Comparison of ENCODE assay signal across 27 cellular contexts in genomic region chr12:49439042-49439441, GRCh38.
"Had no signal": no experiment of that assay in that cellular context is flagged by ENCODE, and none has a peak within 500 bp of the region (broad histone marks: within the 10 kb centered on the region; RNA-seq: fewer than 3 reads in every experiment).

No MANE protein-coding gene starts in this region.

- H3K9me3 Mint-ChIP-seq: central memory CD8-positive, alpha-beta T cell; dendritic cell treated with granulocyte-macrophage colony-stimulating factor and Interleukin-4, amounts not matched to agents 40 ng/mL and 50 ng/mL, for 4 days; naive thymus-derived CD8-positive, alpha-beta T cell; stimulated activated memory B cell treated with anti-CD40 and anti-IgM and Interleukin-4, amounts not matched to agents 10 μg/mL and 1 μg/mL and 100 μg/mL, for 72 hours had no signal

- H3K4me1 ChIP-seq: colonic mucosa, esophagus muscularis mucosa, foreskin keratinocyte, gastroesophageal sphincter, psoas muscle, sigmoid colon, testis, tibial nerve had no signal

- DNase-seq: colonic mucosa; effector memory CD4-positive, alpha-beta T cell; foreskin keratinocyte; heart left ventricle; left cardiac atrium; left ventricle myocardium superior; mesenchymal stem cell; midbrain; naive thymus-derived CD8-positive, alpha-beta T cell; occipital lobe; ovary; posterior cingulate gyrus; psoas muscle; right cardiac atrium; sigmoid colon; stimulated activated CD4-positive, alpha-beta T cell treated with anti-CD3 and anti-CD28 coated beads, Interleukin-2, amount 100 ng/mL, for 24 hours; stimulated activated CD4-positive, alpha-beta T cell treated with anti-CD3 and anti-CD28 coated beads, Interleukin-4, amount 100 ng/mL, for 24 hours; stimulated activated naive CD8-positive, alpha-beta T cell treated with anti-CD3 and anti-CD28 coated beads, Interleukin-15, Interleukin-2, amounts not matched to agents 100 U/mL and 50 U/mL, for 24 hours; substantia nigra; testis had no signal

- H3K4me3 ChIP-seq: colonic mucosa, esophagus muscularis mucosa, gastroesophageal sphincter, heart left ventricle, hepatocyte, ovary, psoas muscle, sigmoid colon, testis, tibial nerve had no signal

- H3K27ac Mint-ChIP-seq: dendritic cell treated with granulocyte-macrophage colony-stimulating factor and Interleukin-4, amounts not matched to agents 40 ng/mL and 50 ng/mL, for 4 days; naive thymus-derived CD8-positive, alpha-beta T cell; stimulated activated memory B cell treated with anti-CD40 and anti-IgM and Interleukin-4, amounts not matched to agents 10 μg/mL and 1 μg/mL and 100 μg/mL, for 72 hours had no signal

- H3K27ac ChIP-seq: colonic mucosa, esophagus muscularis mucosa, foreskin keratinocyte, gastroesophageal sphincter, heart left ventricle, hepatocyte, ovary, psoas muscle, sigmoid colon, testis, tibial nerve had no signal

- H3K36me3 ChIP-seq: colonic mucosa, esophagus muscularis mucosa, gastroesophageal sphincter, ovary, sigmoid colon, tibial nerve had no signal

- ATAC-seq: foreskin keratinocyte; gastroesophageal sphincter; heart left ventricle; left cardiac atrium; left ventricle myocardium superior; naive thymus-derived CD8-positive, alpha-beta T cell; psoas muscle; right cardiac atrium; stimulated activated memory B cell treated with anti-CD40 and anti-IgM and Interleukin-4, amounts not matched to agents 10 μg/mL and 1 μg/mL and 100 μg/mL, for 72 hours; stimulated activated naive CD8-positive, alpha-beta T cell treated with anti-CD3 and anti-CD28 coated beads, Interleukin-15, Interleukin-2, amounts not matched to agents 100 U/mL and 50 U/mL, for 24 hours had no signal

- H3K4me3 Mint-ChIP-seq: central memory CD8-positive, alpha-beta T cell; dendritic cell treated with granulocyte-macrophage colony-stimulating factor and Interleukin-4, amounts not matched to agents 40 ng/mL and 50 ng/mL, for 4 days; naive thymus-derived CD8-positive, alpha-beta T cell; stimulated activated memory B cell treated with anti-CD40 and anti-IgM and Interleukin-4, amounts not matched to agents 10 μg/mL and 1 μg/mL and 100 μg/mL, for 72 hours had no signal

- H3K9me3 ChIP-seq: colonic mucosa, esophagus muscularis mucosa, gastroesophageal sphincter, ovary, psoas muscle, sigmoid colon, testis, tibial nerve had no signal

- H3K27me3 ChIP-seq: colonic mucosa, esophagus muscularis mucosa, foreskin keratinocyte, gastroesophageal sphincter, heart left ventricle, hepatocyte, ovary, sigmoid colon, testis, tibial nerve had no signal

- H3K27me3 Mint-ChIP-seq: central memory CD8-positive, alpha-beta T cell; dendritic cell treated with granulocyte-macrophage colony-stimulating factor and Interleukin-4, amounts not matched to agents 40 ng/mL and 50 ng/mL, for 4 days; naive thymus-derived CD8-positive, alpha-beta T cell; stimulated activated memory B cell treated with anti-CD40 and anti-IgM and Interleukin-4, amounts not matched to agents 10 μg/mL and 1 μg/mL and 100 μg/mL, for 72 hours had no signal
